11 cellular contexts compared by ENCODE assay signal in the genomic region with DNA sequence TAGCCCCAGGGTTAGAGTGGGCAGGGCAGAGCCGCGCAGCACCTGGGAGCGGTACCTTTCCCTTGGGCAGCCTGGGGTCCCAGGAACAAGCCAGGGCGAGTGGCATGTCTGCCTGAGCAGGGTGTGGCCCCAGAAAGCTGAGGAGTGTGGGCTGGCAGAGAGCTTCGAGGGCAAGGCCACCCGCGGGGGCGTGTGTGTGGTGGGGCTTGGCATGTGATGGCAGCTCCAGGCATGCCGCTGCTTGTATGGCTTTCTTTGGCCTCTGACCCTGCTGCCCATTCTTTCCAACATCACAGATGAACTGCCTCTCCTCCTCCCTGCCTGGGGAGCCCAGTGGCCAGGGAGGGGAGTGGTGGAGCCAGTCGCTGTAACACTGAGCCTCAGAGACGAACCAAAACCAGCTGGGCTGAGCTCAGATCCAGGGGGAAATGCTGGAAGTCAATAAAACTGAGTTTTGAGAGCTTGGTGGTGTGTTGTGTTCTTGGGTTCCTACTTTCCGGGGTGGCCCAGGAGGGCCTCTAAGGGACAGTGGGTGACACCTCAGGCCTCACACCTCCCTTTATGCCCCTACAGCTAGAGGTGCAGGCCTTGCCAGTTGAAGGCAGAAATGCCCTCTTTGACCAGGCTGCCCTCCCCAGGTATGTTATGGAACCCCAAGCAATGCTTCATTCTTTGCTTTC. TPM values are rescaled to one million over a fixed set of nuclear protein-coding genes. Genes with fewer than 3 reads are reported as not detected.
DNase-seq lines count a peak whose midpoint lies in the region; ATAC-seq, FAIRE-seq and TF ChIP-seq lines count a peak whose summit lies in the region.
"Had no signal": no experiment of that assay in that cellular context is flagged by ENCODE, and none has a peak within 500 bp of the region (broad histone marks: within the 10 kb centered on the region; RNA-seq: fewer than 3 reads in every experiment).

No MANE protein-coding gene starts in this region.

- H3K56ac ChIP-seq in mesendoderm (ENCODE audit: low read length), result peak overlapping the region; percentile 74

- H3K27ac ChIP-seq in GM12878 (ENCODE audit: control insufficient read depth, insufficient read depth) (no peak overlapping the region), mesendoderm (ENCODE audit: low read depth, low read length) (no peak overlapping the region)

- H4K8ac ChIP-seq in mesendoderm (ENCODE audit: low read depth, low read length), result no peak overlapping the region

- H3K4me1 Mint-ChIP-seq in activated naive CD4-positive, alpha-beta T cell treated with anti-CD3 and anti-CD28 coated beads, Interleukin-2, amount 10 ng/mL, durations not matched to agents 7 days and 5 days, result peaks cover 4% of the 10 kb centered on the region

- 0 out of 2 replicates have a peak, but pooled peaks have one; percentile 30 for TF ChIP-seq POLR2A in GM12878 (IDR thresholded peaks at IDR 0.05; ENCODE audit: low read depth, low read length)

- no peak overlapping the region for H3K9ac ChIP-seq in GM12878 (ENCODE audit: control insufficient read depth, insufficient read depth, low read length)
- H3K9ac ChIP-seq in mesendoderm (ENCODE audit: low read length), result peak overlapping the region; percentile 31

- H2BK5ac ChIP-seq in mesendoderm (ENCODE audit: low read length), result no peak overlapping the region

- H3K4me3 Mint-ChIP-seq in activated naive CD4-positive, alpha-beta T cell treated with anti-CD3 and anti-CD28 coated beads, Interleukin-2, amount 10 ng/mL, durations not matched to agents 7 days and 5 days, result no peak overlapping the region

- H3K36me3 ChIP-seq in GM12878 (ENCODE audit: control insufficient read depth in 2 of 2, insufficient read depth in 2 of 2, low read length in 1 of 2) (no peaks in the 10 kb centered on the region; a peak in 1 of 4 replicates), mesendoderm (ENCODE audit: control insufficient read depth, insufficient read depth, low read length) (no peaks in the 10 kb centered on the region)

- no peak overlapping the region for H4K5ac ChIP-seq in mesendoderm (ENCODE audit: low read length)

- H3K4ac ChIP-seq in mesendoderm (ENCODE audit: low read depth, low read length), result no peak overlapping the region

- H2BK15ac ChIP-seq in mesendoderm (replicated peaks; ENCODE audit: low read depth), result no peak overlapping the region

- H3K18ac ChIP-seq in mesendoderm (ENCODE audit: low read length), result no peak overlapping the region

- H3K9me3 Mint-ChIP-seq in activated naive CD4-positive, alpha-beta T cell treated with anti-CD3 and anti-CD28 coated beads, Interleukin-2, amount 10 ng/mL, durations not matched to agents 7 days and 5 days, result no peaks in the 10 kb centered on the region

- TF ChIP-seq RAD21 in GM12878 (IDR thresholded peaks at IDR 0.05; ENCODE audit: insufficient read depth, low read depth, low read length), result no peak

- no peak overlapping the region for H3K4me3 ChIP-seq in GM12878
- no peak overlapping the region for H3K4me3 ChIP-seq in mesendoderm (ENCODE audit: low read length)

- peaks cover 22% of the 10 kb centered on the region for H3K36me3 Mint-ChIP-seq in activated naive CD4-positive, alpha-beta T cell treated with anti-CD3 and anti-CD28 coated beads, Interleukin-2, amount 10 ng/mL, durations not matched to agents 7 days and 5 days

- WGBS in GM12878 (ENCODE audit: insufficient coverage, insufficient replicate concordance, low lambda C conversion rate, missing lambda C conversion rate), result 88% methylated on average over 12 of the region's 12 CpGs
- no CpG with 5 or more reads among the region's 12 CpGs for WGBS in mesendoderm (ENCODE audit: extremely low coverage, insufficient coverage, low lambda C conversion rate)

- no peak overlapping the region for H3K23ac ChIP-seq in mesendoderm (ENCODE audit: low read length)

- POLR2A ChIA-PET in GM12878 (lab: Charles Lee), result interaction anchor here (0.7 to 1.7 kb wide), 2 partner anchors 37 to 109 kb away, joined by 3 to 7 read pairs; no protein-coding TSS in a partner anchor

- no peaks in the 10 kb centered on the region; a peak in 1 of 4 replicates for H3K27me3 ChIP-seq in GM12878 (replicated peaks in 1 of 2; ENCODE audit: control insufficient read depth in 2 of 2, insufficient read depth in 2 of 2, low read length in 1 of 2)
- no peaks in the 10 kb centered on the region for H3K27me3 ChIP-seq in mesendoderm (ENCODE audit: insufficient read depth, low read length, poor library complexity)

- RAD21 ChIA-PET in GM12878 (lab: Charles Lee; ENCODE audit: unreplicated experiment), result interaction anchor here (1.0 kb wide), 1 partner anchor 35 kb away, joined by 4 read pairs; no protein-coding TSS in a partner anchor

- DNase-seq in activated naive CD4-positive, alpha-beta T cell treated with anti-CD3 and anti-CD28 coated beads, Interleukin-2, amount 10 ng/mL, durations not matched to agents 7 days and 5 days, result peak; percentile 17
- DNase-seq in activated naive CD4-positive, alpha-beta T cell treated with Interleukin-2 at 50 U/mL for 16 hours, result no peak
- DNase-seq in GM12878 (ENCODE audit: low read depth, low spot score), result no peak
- no peak for DNase-seq in mesendoderm
- DNase-seq in ureter (ENCODE audit: low spot score), result peak; percentile 69
- DNase-seq in NCI-H2081 treated with DMSO at 0.1 percent for 48 hours (lab: John Stamatoyannopoulos, UW), result no peak
- no peak for DNase-seq in NCI-H524 (lab: John Stamatoyannopoulos, UW)
- DNase-seq: activated CD4-positive, alpha-beta T cell treated with anti-CD3 and anti-CD28 coated beads for 1 hour; NCI-H446 had no signal

- BruUV-seq in GM12878 (replicated peaks; lab: Mats Ljungman, UMichigan), result TSS peak; percentile 57

- no peaks in the 10 kb centered on the region for H3K4me1 ChIP-seq in GM12878 (ENCODE audit: control insufficient read depth, insufficient read depth, low read length)
- H3K4me1 ChIP-seq in mesendoderm (ENCODE audit: control insufficient read depth, low read depth, low read length), result peaks cover 2% of the 10 kb centered on the region

- H3K79me2 ChIP-seq in GM12878 (ENCODE audit: control insufficient read depth, insufficient read depth, low read length) (no peaks in the 10 kb centered on the region), mesendoderm (ENCODE audit: control insufficient read depth, insufficient read depth, low read length) (no peaks in the 10 kb centered on the region)

- no peak overlapping the region for H2AK5ac ChIP-seq in mesendoderm (ENCODE audit: low read length)

- intact Hi-C loops in GM12878 (cut with micrococcal nuclease; ENCODE audit: unreplicated experiment), result no loop called here

- no peak for FAIRE-seq in GM12878 (lab: Jason Lieb, UNC)

- SMC1A ChIA-PET in GM12878 (lab: Charles Lee; ENCODE audit: uncharacterized antibody, unreplicated experiment), result interaction anchor here (1.2 kb wide), 1 partner anchor 9 kb away, joined by 4 read pairs; no protein-coding TSS in a partner anchor

- peaks cover 16% of the 10 kb centered on the region for H3K27me3 Mint-ChIP-seq in activated naive CD4-positive, alpha-beta T cell treated with anti-CD3 and anti-CD28 coated beads, Interleukin-2, amount 10 ng/mL, durations not matched to agents 7 days and 5 days

- no peaks in the 10 kb centered on the region for H4K20me1 ChIP-seq in GM12878 (ENCODE audit: control insufficient read depth, insufficient read depth)

- H2BK120ac ChIP-seq in mesendoderm (ENCODE audit: low read depth, low read length), result no peak overlapping the region

- peak in 2 of 3 experiments; percentile 5 to 8; a peak in 1 of 6 replicates for TF ChIP-seq CTCF in GM12878 (IDR thresholded peaks at IDR 0.05 in 2 of 3, conservative IDR thresholded peaks at IDR 0.05 in 1 of 3; ENCODE audit: control insufficient read depth in 2 of 3, extremely low read depth in 1 of 3, insufficient read depth in 1 of 3, low read depth in 3 of 3, low read length in 3 of 3)

- no peaks in the 10 kb centered on the region for H3K9me3 ChIP-seq in GM12878 (replicated peaks; ENCODE audit: control insufficient read depth, insufficient read depth, low read length)

- no peak for TF ChIP-seq EP300 in GM12878 (IDR thresholded peaks at IDR 0.05; ENCODE audit: borderline replicate concordance in 1 of 2, control insufficient read depth in 1 of 2, low read depth in 2 of 2, low read length in 2 of 2)

- in situ Hi-C loops in GM12878 (cut with MboI), result no loop called here

- ATAC-seq in GM12878 (no peak; the same call in 2 of the 3 replicates), HG03460 (IDR thresholded peaks at IDR 0.05; ENCODE audit: unreplicated experiment) (no peak)

- CTCF ChIA-PET in activated naive CD4-positive, alpha-beta T cell treated with anti-CD3 and anti-CD28 coated beads, Interleukin-2, amount 10 ng/mL, durations not matched to agents 7 days and 5 days (lab: Charles Lee), result interaction anchor here (2.0 to 14.8 kb wide), 2 partner anchors 9 kb away, joined by 7 to 267 read pairs; no protein-coding TSS in a partner anchor
- CTCF ChIA-PET in GM12878 (lab: Yijun Ruan, JAX), result interaction anchor here (0.8 to 2.1 kb wide), 4 partner anchors 9 to 962 kb away, joined by 3 to 18 read pairs (median 6); no protein-coding TSS in a partner anchor

- H3K79me1 ChIP-seq in mesendoderm (ENCODE audit: low read length), result no peaks in the 10 kb centered on the region

- no peak overlapping the region for H2AFZ ChIP-seq in GM12878 (ENCODE audit: control insufficient read depth, low read depth, low read length)

- peak overlapping the region; percentile 45 for H3K27ac Mint-ChIP-seq in activated naive CD4-positive, alpha-beta T cell treated with anti-CD3 and anti-CD28 coated beads, Interleukin-2, amount 10 ng/mL, durations not matched to agents 7 days and 5 days

- H3K4me2 ChIP-seq in GM12878 (ENCODE audit: control insufficient read depth, insufficient read depth) (no peak overlapping the region), mesendoderm (ENCODE audit: low read length) (no peak overlapping the region)

RNA-seq across cellular contexts. Expression of a gene that starts 7.4 kb away (rescaled TPM):
- total RNA-seq in GM12878 (2013; cell fraction: nucleolus; rRNA removed), result 69.3 and 75.5 TPM in 2 replicates
- total RNA-seq in GM12878 (2014; rRNA removed) (13.4 and 14.6 TPM in 2 replicates), GM12878 (2014; rRNA removed; fragmentation: Illumina TruSeq; extraction: Trizol) (9.0 and 11.7 TPM in 2 replicates), GM12878 (2021) (19.3 and 20.8 TPM in 2 replicates), ureter (93.6 TPM)
- polyA plus RNA-seq in GM12878 (2011; ENCODE audit: low read depth), result 14.0 TPM
- polyA plus RNA-seq in GM12878 (2011; rRNA removed) (27.4 and 36.5 TPM in 2 replicates), GM12878 (2014; fragmentation: Illumina TruSeq; extraction: Trizol) (11.1 and 16.7 TPM in 2 replicates), GM12878 (2014; fragmentation: Nextera tagmentation; extraction: Ambion mirVana) (under 1 TPM; 0.26 to 0.90 TPM), GM12878 (2014; rRNA removed) (17.7 and 22.0 TPM in 2 replicates), GM12878 (2016; fragmentation: Nextera tagmentation; extraction: Ambion mirVana) (1 to 10 TPM; 5.4 to 5.5 TPM)
- polyA plus RNA-seq in GM12878 (2011; cell fraction: cytosol; rRNA removed), result 29.5 and 29.9 TPM in 2 replicates
- 96.0 and 138 TPM in 2 replicates for polyA plus RNA-seq in GM12878 (2011; cell fraction: nucleus; rRNA removed)
- polyA plus RNA-seq in GM12878 (2012), result 33.8 and 36.8 TPM in 2 replicates
- polyA minus RNA-seq in GM12878 (2011; rRNA and poly(A)+ RNA removed), result 21.0 and 29.5 TPM in 2 replicates
- 12.3 and 13.1 TPM in 2 replicates for polyA minus RNA-seq in GM12878 (2011; cell fraction: cytosol; rRNA and poly(A)+ RNA removed)
- 35.7 and 47.4 TPM in 2 replicates for polyA minus RNA-seq in GM12878 (2011; cell fraction: nucleus; rRNA and poly(A)+ RNA removed)
- 26.1 TPM for polyA plus RNA-seq in mesendoderm (2013, experiment 1 of 2)
- polyA plus RNA-seq in mesendoderm (2013, experiment 2 of 2), result 26.0 TPM

RNA-seq across cellular contexts. Expression of a gene that starts 22.6 kb away (rescaled TPM):
- not detected in 2 replicates for total RNA-seq in GM12878 (2013; cell fraction: nucleolus; rRNA removed)
- total RNA-seq in GM12878 (2014; rRNA removed) (not detected in 2 replicates), GM12878 (2014; rRNA removed; fragmentation: Illumina TruSeq; extraction: Trizol) (not detected in 2 replicates), GM12878 (2021) (not detected in 2 replicates), ureter (not detected)
- not detected for polyA plus RNA-seq in GM12878 (2011; ENCODE audit: low read depth)
- polyA plus RNA-seq in GM12878 (2011; rRNA removed) (0.35 and 0.69 TPM in 2 replicates), GM12878 (2014; fragmentation: Illumina TruSeq; extraction: Trizol) (not detected in 2 replicates), GM12878 (2014; fragmentation: Nextera tagmentation; extraction: Ambion mirVana) (not detected), GM12878 (2014; rRNA removed) (0.28 TPM in 1 of 2 replicates, not detected in the other), GM12878 (2016; fragmentation: Nextera tagmentation; extraction: Ambion mirVana) (not detected)
- 0.17 and 0.34 TPM in 2 replicates for polyA plus RNA-seq in GM12878 (2011; cell fraction: cytosol; rRNA removed)
- polyA plus RNA-seq in GM12878 (2011; cell fraction: nucleus; rRNA removed), result 0.29 and 0.40 TPM in 2 replicates
- polyA plus RNA-seq in GM12878 (2012), result 0.23 and 0.83 TPM in 2 replicates
- polyA minus RNA-seq in GM12878 (2011; rRNA and poly(A)+ RNA removed), result 0.15 and 0.77 TPM in 2 replicates
- not detected in 2 replicates for polyA minus RNA-seq in GM12878 (2011; cell fraction: cytosol; rRNA and poly(A)+ RNA removed)
- 0.24 TPM in 1 of 2 replicates, not detected in the other for polyA minus RNA-seq in GM12878 (2011; cell fraction: nucleus; rRNA and poly(A)+ RNA removed)
- 1.7 TPM for polyA plus RNA-seq in mesendoderm (2013, experiment 1 of 2)
- 1.9 TPM for polyA plus RNA-seq in mesendoderm (2013, experiment 2 of 2)

RNA-seq across cellular contexts. Expression of a gene that starts 32.9 kb away (rescaled TPM):
- total RNA-seq in GM12878 (2013; cell fraction: nucleolus; rRNA removed), result 33.4 and 45.6 TPM in 2 replicates
- 126 and 130 TPM in 2 replicates for total RNA-seq in GM12878 (2014; rRNA removed)
- 81.9 and 89.4 TPM in 2 replicates for total RNA-seq in GM12878 (2014; rRNA removed; fragmentation: Illumina TruSeq; extraction: Trizol)
- 117 and 142 TPM in 2 replicates for total RNA-seq in GM12878 (2021)
- 64.8 TPM for polyA plus RNA-seq in GM12878 (2011; ENCODE audit: low read depth)
- 85.4 and 270 TPM in 2 replicates for polyA plus RNA-seq in GM12878 (2011; rRNA removed)
- 383 and 456 TPM in 2 replicates for polyA plus RNA-seq in GM12878 (2011; cell fraction: cytosol; rRNA removed)
- 369 and 394 TPM in 2 replicates for polyA plus RNA-seq in GM12878 (2011; cell fraction: nucleus; rRNA removed)
- polyA plus RNA-seq in GM12878 (2012), result 102 and 109 TPM in 2 replicates
- 308 and 325 TPM in 2 replicates for polyA plus RNA-seq in GM12878 (2014; fragmentation: Illumina TruSeq; extraction: Trizol)
- polyA plus RNA-seq in GM12878 (2014; fragmentation: Nextera tagmentation; extraction: Ambion mirVana), result 10 to 100 TPM; 58.2 to 88.6 TPM
- polyA plus RNA-seq in GM12878 (2014; rRNA removed), result 118 and 122 TPM in 2 replicates
- polyA plus RNA-seq in GM12878 (2016; fragmentation: Nextera tagmentation; extraction: Ambion mirVana), result 100 to 1,000 TPM; 229 to 254 TPM
- polyA minus RNA-seq in GM12878 (2011; rRNA and poly(A)+ RNA removed), result 81.9 and 101 TPM in 2 replicates
- 32.6 and 48.3 TPM in 2 replicates for polyA minus RNA-seq in GM12878 (2011; cell fraction: cytosol; rRNA and poly(A)+ RNA removed)
- 54.6 and 92.9 TPM in 2 replicates for polyA minus RNA-seq in GM12878 (2011; cell fraction: nucleus; rRNA and poly(A)+ RNA removed)
- 126 TPM for polyA plus RNA-seq in mesendoderm (2013, experiment 1 of 2)
- polyA plus RNA-seq in mesendoderm (2013, experiment 2 of 2), result 132 TPM
- 85.1 TPM for total RNA-seq in ureter

RNA-seq across cellular contexts. Expression of a gene that starts 33.5 kb away (rescaled TPM):
- total RNA-seq in GM12878 (2013; cell fraction: nucleolus; rRNA removed), result not detected in 2 replicates
- total RNA-seq in GM12878 (2014; rRNA removed) (not detected in 2 replicates), GM12878 (2014; rRNA removed; fragmentation: Illumina TruSeq; extraction: Trizol) (not detected in 2 replicates), GM12878 (2021) (not detected in 2 replicates), ureter (not detected)
- not detected for polyA plus RNA-seq in GM12878 (2011; ENCODE audit: low read depth)
- polyA plus RNA-seq in GM12878 (2011; rRNA removed) (0.07 TPM in 1 of 2 replicates, not detected in the other), GM12878 (2014; fragmentation: Illumina TruSeq; extraction: Trizol) (not detected in 2 replicates), GM12878 (2014; fragmentation: Nextera tagmentation; extraction: Ambion mirVana) (not detected), GM12878 (2014; rRNA removed) (not detected in 2 replicates), GM12878 (2016; fragmentation: Nextera tagmentation; extraction: Ambion mirVana) (not detected)
- polyA plus RNA-seq in GM12878 (2011; cell fraction: cytosol; rRNA removed), result 0.07 TPM in 1 of 2 replicates, not detected in the other
- not detected in 2 replicates for polyA plus RNA-seq in GM12878 (2011; cell fraction: nucleus; rRNA removed)
- 0.20 TPM in 1 of 2 replicates, not detected in the other for polyA plus RNA-seq in GM12878 (2012)
- 0.26 TPM in 1 of 2 replicates, not detected in the other for polyA minus RNA-seq in GM12878 (2011; rRNA and poly(A)+ RNA removed)
- not detected in 2 replicates for polyA minus RNA-seq in GM12878 (2011; cell fraction: cytosol; rRNA and poly(A)+ RNA removed)
- not detected in 2 replicates for polyA minus RNA-seq in GM12878 (2011; cell fraction: nucleus; rRNA and poly(A)+ RNA removed)
- polyA plus RNA-seq in mesendoderm (2013, experiment 1 of 2), result 0.06 TPM
- polyA plus RNA-seq in mesendoderm (2013, experiment 2 of 2), result 0.03 TPM
- total RNA-seq: lower leg skin had no signal

RNA-seq across cellular contexts. Expression of a gene that starts 41.3 kb away (rescaled TPM):
- 30.5 and 39.4 TPM in 2 replicates for total RNA-seq in GM12878 (2013; cell fraction: nucleolus; rRNA removed)
- total RNA-seq in GM12878 (2014; rRNA removed) (11.0 and 13.6 TPM in 2 replicates), GM12878 (2014; rRNA removed; fragmentation: Illumina TruSeq; extraction: Trizol) (24.9 and 26.5 TPM in 2 replicates), GM12878 (2021) (28.8 and 33.9 TPM in 2 replicates), ureter (32.9 TPM)
- polyA plus RNA-seq in GM12878 (2011; ENCODE audit: low read depth), result 21.0 TPM
- polyA plus RNA-seq in GM12878 (2011; rRNA removed) (30.1 and 50.1 TPM in 2 replicates), GM12878 (2014; fragmentation: Illumina TruSeq; extraction: Trizol) (23.0 and 45.6 TPM in 2 replicates), GM12878 (2014; fragmentation: Nextera tagmentation; extraction: Ambion mirVana) (1 to 10 TPM; 8.4 to 9.0 TPM), GM12878 (2014; rRNA removed) (30.8 and 31.2 TPM in 2 replicates), GM12878 (2016; fragmentation: Nextera tagmentation; extraction: Ambion mirVana) (1 to 10 TPM; 4.3 to 5.9 TPM)
- polyA plus RNA-seq in GM12878 (2011; cell fraction: cytosol; rRNA removed), result 75.5 and 87.5 TPM in 2 replicates
- 62.6 and 84.5 TPM in 2 replicates for polyA plus RNA-seq in GM12878 (2011; cell fraction: nucleus; rRNA removed)
- polyA plus RNA-seq in GM12878 (2012), result 25.4 and 31.7 TPM in 2 replicates
- polyA minus RNA-seq in GM12878 (2011; rRNA and poly(A)+ RNA removed), result 46.5 and 53.0 TPM in 2 replicates
- polyA minus RNA-seq in GM12878 (2011; cell fraction: cytosol; rRNA and poly(A)+ RNA removed), result 11.4 and 14.6 TPM in 2 replicates
- 36.4 and 44.8 TPM in 2 replicates for polyA minus RNA-seq in GM12878 (2011; cell fraction: nucleus; rRNA and poly(A)+ RNA removed)
- polyA plus RNA-seq in mesendoderm (2013, experiment 1 of 2), result 9.0 TPM
- 8.8 TPM for polyA plus RNA-seq in mesendoderm (2013, experiment 2 of 2)

Comparison
In these comparisons a context has a peak if more than half of its experiments do, and no peak if none do; other contexts are left out.
1. DNase-seq: peak in activated naive CD4-positive, alpha-beta T cell treated with anti-CD3 and anti-CD28 coated beads, Interleukin-2, amount 10 ng/mL, durations not matched to agents 7 days and 5 days (single experiment) and ureter (single experiment); none in activated naive CD4-positive, alpha-beta T cell treated with Interleukin-2 at 50 U/mL for 16 hours (single experiment), GM12878 (single experiment), mesendoderm (single experiment), NCI-H2081 treated with DMSO at 0.1 percent for 48 hours (single experiment) and NCI-H524 (0 of 2).